Comparison of ENCODE assay signal across 1 cellular context in the genomic region with DNA sequence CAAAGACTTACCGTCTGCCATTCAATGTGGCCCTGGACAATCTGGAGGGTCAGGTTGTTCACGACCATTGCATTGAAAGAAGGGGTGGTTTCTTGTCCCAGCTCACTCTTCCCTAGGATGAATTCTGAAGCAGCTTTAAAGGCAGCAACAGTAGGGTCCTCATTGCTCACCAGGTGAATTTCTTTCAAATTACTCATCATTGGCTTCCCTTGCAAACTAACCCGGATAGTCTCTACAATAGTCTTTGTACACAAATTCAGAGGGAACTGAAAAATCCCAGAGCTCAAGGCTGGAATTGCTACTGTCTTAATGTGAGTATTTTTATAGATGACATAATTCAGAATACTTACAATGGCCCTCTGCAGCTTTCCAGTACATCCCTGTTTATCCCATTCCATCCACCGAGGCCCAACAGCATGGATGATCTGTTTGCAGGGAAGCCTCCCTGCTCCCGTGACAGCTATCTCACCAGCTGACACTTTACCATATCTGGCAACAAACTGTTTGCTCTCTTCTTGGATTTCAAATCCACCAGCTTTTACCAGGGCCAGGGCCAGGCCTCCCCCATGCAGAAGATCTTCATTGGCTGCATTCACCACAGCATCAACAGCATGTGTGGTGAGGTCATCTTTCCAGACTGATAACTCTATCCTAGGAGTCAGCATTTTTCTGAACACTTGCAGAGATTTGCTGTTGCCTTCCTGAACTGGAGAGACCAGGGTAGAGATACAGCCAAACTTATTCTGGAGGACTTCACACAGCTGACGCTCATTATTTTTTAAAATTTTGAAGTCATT.
A peak's percentile ranks its signal among the peaks of the same experiment; 100 is the strongest.
TF ChIP-seq lines count a peak whose summit lies in the region.

No MANE protein-coding gene starts in this region.

TF ChIP-seq in K562, 482 proteins besides CTCF, POLR2A, EP300 and RAD21:
- TF ChIP-seq RCOR1 (IDR thresholded peaks at IDR 0.05; ENCODE audit: borderline replicate concordance in 1 of 2, low read depth in 2 of 2, low read length in 2 of 2): peak in 1 of 2 experiments; percentile 30; a peak in 1 of 4 replicates
- TF ChIP-seq ZC3H4 (CRISPR knock-in tag; IDR thresholded peaks at IDR 0.05; ENCODE audit: borderline replicate concordance): no peak
- TF ChIP-seq MCM5 (IDR thresholded peaks at IDR 0.05; ENCODE audit: low read depth): no peak
- TF ChIP-seq MAFF (IDR thresholded peaks at IDR 0.05; ENCODE audit: low read length): peak; percentile 24; the same call in 1 of the 2 replicates
- TF ChIP-seq MAFK (IDR thresholded peaks at IDR 0.05; ENCODE audit: low read length): peak; percentile 23; the same call in 1 of the 2 replicates
- TF ChIP-seq, protein P1, sequence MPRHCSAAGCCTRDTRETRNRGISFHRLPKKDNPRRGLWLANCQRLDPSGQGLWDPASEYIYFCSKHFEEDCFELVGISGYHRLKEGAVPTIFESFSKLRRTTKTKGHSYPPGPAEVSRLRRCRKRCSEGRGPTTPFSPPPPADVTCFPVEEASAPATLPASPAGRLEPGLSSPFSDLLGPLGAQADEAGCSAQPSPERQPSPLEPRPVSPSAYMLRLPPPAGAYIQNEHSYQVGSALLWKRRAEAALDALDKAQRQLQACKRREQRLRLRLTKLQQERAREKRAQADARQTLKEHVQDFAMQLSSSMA (CRISPR knock-in tag; IDR thresholded peaks at IDR 0.05): no peak
- peak; percentile 40; the same call in 1 of the 2 replicates for TF ChIP-seq ZNF316 (IDR thresholded peaks at IDR 0.05)
